Comparison of ENCODE assay signal across 11 cellular contexts in genomic region chr18:48943736-48944527, GRCh38. TPM values are rescaled to one million over a fixed set of nuclear protein-coding genes. Genes with fewer than 3 reads are reported as not detected.
DNase-seq lines count a peak whose midpoint lies in the region; ATAC-seq and TF ChIP-seq lines count a peak whose summit lies in the region.
"Had no signal": no experiment of that assay in that cellular context is flagged by ENCODE, and none has a peak within 500 bp of the region (broad histone marks: within the 10 kb centered on the region; RNA-seq: fewer than 3 reads in every experiment).

No MANE protein-coding gene starts in this region.

- peaks cover 72% of the 10 kb centered on the region for H3K36me3 Mint-ChIP-seq in activated CD4-positive, alpha-beta T cell treated with anti-CD3 and anti-CD28 coated beads, Interleukin-2, amount 10 ng/mL, durations not matched to agents 24 days and 14 days (ENCODE audit: low read depth)

- no peaks in the 10 kb centered on the region for H3K9me3 Mint-ChIP-seq in activated CD4-positive, alpha-beta T cell treated with anti-CD3 and anti-CD28 coated beads, Interleukin-2, amount 10 ng/mL, durations not matched to agents 24 days and 14 days

- H3K27me3 Mint-ChIP-seq in activated CD4-positive, alpha-beta T cell treated with anti-CD3 and anti-CD28 coated beads, Interleukin-2, amount 10 ng/mL, durations not matched to agents 24 days and 14 days = no peaks in the 10 kb centered on the region

- H3K4me1 ChIP-seq in lower lobe of right lung (peaks cover 91% of the 10 kb centered on the region), subcutaneous abdominal adipose tissue (ENCODE audit: control insufficient read depth in 5 of 5, insufficient read depth in 5 of 5, low read length in 5 of 5) (peaks cover 14 to 97% (median 94%) of the 10 kb centered on the region in 5 donors)

- H3K4me3 Mint-ChIP-seq in activated CD4-positive, alpha-beta T cell treated with anti-CD3 and anti-CD28 coated beads, Interleukin-2, amount 10 ng/mL, durations not matched to agents 24 days and 14 days = peak overlapping the region; percentile 93

- peak overlapping the region in 3 of 5 donors; percentile 10 to 43 (median 23) for H3K9ac ChIP-seq in subcutaneous abdominal adipose tissue (ENCODE audit: low read length in 5 of 5)

- no peak for ATAC-seq in lower lobe of right lung
- ATAC-seq: activated CD4-positive, CD25-positive, alpha-beta regulatory T cell treated with anti-CD3 and anti-CD28 coated beads, Interleukin-2, amount 50 U/mL, for 24 hours had no signal

- H3K4me3 ChIP-seq in astrocyte of the cerebellum (ENCODE audit: low read depth, low read length) (peak overlapping the region; percentile 0), lower lobe of right lung (peak overlapping the region; percentile 90), subcutaneous abdominal adipose tissue (ENCODE audit: low read depth in 1 of 5, low read length in 5 of 5) (peak overlapping the region in 2 of 5 donors; percentile 4 to 32)

- in situ Hi-C loops in astrocyte of the cerebellum (cut with HindIII; ENCODE audit: low sequenced_read_pairs) = loop anchor here (5.0 kb wide), 1 partner anchor 68 kb away; no protein-coding TSS in a partner anchor

- H3K9me3 ChIP-seq in lower lobe of right lung (no peaks in the 10 kb centered on the region), subcutaneous abdominal adipose tissue (ENCODE audit: control insufficient read depth in 5 of 5, low read length in 5 of 5) (no peaks in the 10 kb centered on the region)

- intact Hi-C loops in activated CD4-positive, alpha-beta T cell treated with anti-CD3 and anti-CD28 coated beads, Interleukin-2, amount 10 ng/mL, durations not matched to agents 24 days and 14 days (cut with micrococcal nuclease) = loop anchor here (1.0 to 10.0 kb wide), 2 partner anchors 26 to 541 kb away; partner anchors contain the start of gene C18orf32
- intact Hi-C loops in lower lobe of right lung (cut with DNase I) = no loop called here

- peak overlapping the region; percentile 12 for H3K27ac Mint-ChIP-seq in activated CD4-positive, alpha-beta T cell treated with anti-CD3 and anti-CD28 coated beads, Interleukin-2, amount 10 ng/mL, durations not matched to agents 24 days and 14 days

- peak overlapping the region; percentile 94 for H3K27ac ChIP-seq in lower lobe of right lung
- peak overlapping the region; percentile 70 for H3K27ac ChIP-seq in subcutaneous abdominal adipose tissue (ENCODE audit: low read depth, low read length)

- peaks cover 85% of the 10 kb centered on the region for H3K4me1 Mint-ChIP-seq in activated CD4-positive, alpha-beta T cell treated with anti-CD3 and anti-CD28 coated beads, Interleukin-2, amount 10 ng/mL, durations not matched to agents 24 days and 14 days

- H3K36me3 ChIP-seq in lower lobe of right lung = peaks cover 45% of the 10 kb centered on the region
- peaks cover 0 to 37% (median 17%) of the 10 kb centered on the region in 5 donors for H3K36me3 ChIP-seq in subcutaneous abdominal adipose tissue (ENCODE audit: control insufficient read depth in 5 of 5, insufficient read depth in 5 of 5, low read length in 5 of 5)

- TF ChIP-seq CTCF in astrocyte of the cerebellum (IDR thresholded peaks at IDR 0.05; ENCODE audit: low read depth, low read length, missing control alignments) = no peak
- TF ChIP-seq CTCF in lower lobe of right lung (IDR thresholded peaks at IDR 0.05) = no peak

- peak; percentile 80 for DNase-seq in activated CD4-positive, alpha-beta T cell treated with anti-CD3 and anti-CD28 coated beads, Interleukin-2, amount 10 ng/mL, durations not matched to agents 24 days and 14 days
- no peak for DNase-seq in activated CD4-positive, alpha-beta T cell treated with anti-CD3 and anti-CD28 coated beads for 1 hour
- DNase-seq in astrocyte of the cerebellum (ENCODE audit: low read depth) (no peak), lower lobe of right lung (no peak), HCEC 1CT (no peak), NCI-H2196 treated with DMSO at 0.1 percent for 48 hours (lab: John Stamatoyannopoulos, UW; ENCODE audit: unreplicated experiment) (no peak)
- no peak for DNase-seq in activated CD4-positive, CD25-positive, alpha-beta regulatory T cell (lab: John Stamatoyannopoulos, UW)
- DNase-seq: ACHN, NCI-H526 treated with DMSO at 0.1 percent for 48 hours had no signal

- H3K27me3 ChIP-seq in lower lobe of right lung (ENCODE audit: low read depth) = no peaks in the 10 kb centered on the region
- no peaks in the 10 kb centered on the region for H3K27me3 ChIP-seq in subcutaneous abdominal adipose tissue (ENCODE audit: control insufficient read depth in 5 of 5, insufficient read depth in 4 of 5, low read length in 5 of 5)

RNA-seq across cellular contexts. Expression of gene SMAD7, which starts 6.8 kb away (rescaled TPM):
- total RNA-seq in activated CD4-positive, alpha-beta T cell treated with anti-CD3 and anti-CD28 coated beads, Interleukin-2, amount 10 ng/mL, durations not matched to agents 24 days and 14 days = 21.8 and 22.4 TPM in 2 replicates
- 63.4 TPM for total RNA-seq in lower lobe of right lung
